In genomic region chr19:15357906-15358305, GRCh38 we compare ENCODE assay signal across 21 cellular contexts.
"Had no signal": no experiment of that assay in that cellular context is flagged by ENCODE, and none has a peak within 500 bp of the region (broad histone marks: within the 10 kb centered on the region; RNA-seq: fewer than 3 reads in every experiment).

No MANE protein-coding gene starts in this region.

- H3K4me1 Mint-ChIP-seq: activated naive CD4-positive, alpha-beta T cell treated with anti-CD3 and anti-CD28 coated beads, Interleukin-2, amount 50 U/mL, for 24 hours had no signal

- ATAC-seq: activated T-cell treated with anti-CD3 and anti-CD28 coated beads, Interleukin-2, amount 50 U/mL, for 72 hours; natural killer cell; pancreas; psoas muscle had no signal

- H3K9me3 ChIP-seq: breast epithelium, neutrophil, pancreas, psoas muscle, right atrium auricular region, tibial artery had no signal

- H3K9me3 Mint-ChIP-seq: activated naive CD4-positive, alpha-beta T cell treated with anti-CD3 and anti-CD28 coated beads, Interleukin-2, amount 50 U/mL, for 24 hours; activated T-cell treated with anti-CD3 and anti-CD28 coated beads, Interleukin-2, amount 50 U/mL, for 72 hours; natural killer cell; stimulated activated naive CD8-positive, alpha-beta T cell treated with anti-CD3 and anti-CD28 coated beads, Interleukin-15, Interleukin-2, amounts not matched to agents 100 ng/mL and 50 ng/mL, for 24 hours had no signal

- H3K4me1 ChIP-seq: breast epithelium, pancreas, right atrium auricular region, tibial artery had no signal

- H3K4me3 Mint-ChIP-seq: activated naive CD4-positive, alpha-beta T cell treated with anti-CD3 and anti-CD28 coated beads, Interleukin-2, amount 50 U/mL, for 24 hours; activated T-cell treated with anti-CD3 and anti-CD28 coated beads, Interleukin-2, amount 50 U/mL, for 72 hours; natural killer cell; stimulated activated naive CD8-positive, alpha-beta T cell treated with anti-CD3 and anti-CD28 coated beads, Interleukin-15, Interleukin-2, amounts not matched to agents 100 ng/mL and 50 ng/mL, for 24 hours had no signal

- DNase-seq: activated CD4-positive, alpha-beta T cell treated with anti-CD3 and anti-CD28 coated beads for 1 hour; activated CD8-positive, alpha-beta memory T cell treated with anti-CD3 and anti-CD28 coated beads for 24 hours; activated CD8-positive, alpha-beta memory T cell treated with anti-CD3 and anti-CD28 coated beads, Interleukin-2, amount 50 U/mL, for 4 hours; activated effector memory CD4-positive, alpha-beta T cell treated with Interleukin-2 at 50 U/mL for 16 hours; activated T-cell treated with anti-CD3 and anti-CD28 coated beads, Interleukin-2, amount 50 U/mL, for 72 hours; cerebellar nuclear complex; effector CD4-positive, alpha-beta T cell; foreskin fibroblast; natural killer cell; pancreas; psoas muscle; stimulated activated CD4-positive, alpha-beta T cell treated with anti-CD3 and anti-CD28 coated beads, Interleukin-12 subunit alpha, Interleukin-12 subunit beta, amount 100 ng/mL, for 4 hours; stimulated activated CD4-positive, alpha-beta T cell treated with anti-CD3 and anti-CD28 coated beads, Interleukin-4, amount 100 ng/mL, for 4 hours; substantia nigra; T-helper 1 cell; tibial artery had no signal

- H3K4me3 ChIP-seq: breast epithelium, pancreas, psoas muscle, right atrium auricular region, tibial artery had no signal

- H3K27ac ChIP-seq: breast epithelium, neutrophil, pancreas, right atrium auricular region, tibial artery had no signal

- H3K27me3 ChIP-seq: breast epithelium, neutrophil, pancreas, right atrium auricular region, tibial artery had no signal

- H3K27ac Mint-ChIP-seq: activated naive CD4-positive, alpha-beta T cell treated with anti-CD3 and anti-CD28 coated beads, Interleukin-2, amount 50 U/mL, for 24 hours; activated T-cell treated with anti-CD3 and anti-CD28 coated beads, Interleukin-2, amount 50 U/mL, for 72 hours; stimulated activated naive CD8-positive, alpha-beta T cell treated with anti-CD3 and anti-CD28 coated beads, Interleukin-15, Interleukin-2, amounts not matched to agents 100 ng/mL and 50 ng/mL, for 24 hours had no signal

- H3K27me3 Mint-ChIP-seq: activated naive CD4-positive, alpha-beta T cell treated with anti-CD3 and anti-CD28 coated beads, Interleukin-2, amount 50 U/mL, for 24 hours; stimulated activated naive CD8-positive, alpha-beta T cell treated with anti-CD3 and anti-CD28 coated beads, Interleukin-15, Interleukin-2, amounts not matched to agents 100 ng/mL and 50 ng/mL, for 24 hours had no signal
